9 cellular contexts compared by ENCODE assay signal in the genomic region with DNA sequence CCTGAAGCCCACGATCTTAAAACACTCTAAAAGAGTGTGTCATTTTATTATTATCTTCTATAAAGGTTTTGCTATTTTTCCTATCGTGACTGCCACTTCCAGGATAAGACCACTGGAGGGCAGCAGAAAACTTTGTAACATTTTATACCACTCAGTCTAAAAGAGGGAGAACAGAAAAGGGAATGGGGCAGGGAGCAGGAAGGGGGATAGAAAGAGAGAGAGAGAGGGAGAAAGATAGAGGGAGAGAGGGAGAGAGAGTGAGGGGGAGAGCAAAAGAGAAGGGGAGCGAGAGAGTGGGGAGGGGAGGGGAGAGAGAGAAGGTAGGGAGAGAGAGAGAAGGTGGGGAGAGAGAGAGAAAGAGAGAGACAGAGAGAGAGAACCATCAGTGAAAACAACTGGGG. TPM values are rescaled to one million over a fixed set of nuclear protein-coding genes. Genes with fewer than 3 reads are reported as not detected.
DNase-seq lines count a peak whose midpoint lies in the region; ATAC-seq and FAIRE-seq lines count a peak whose summit lies in the region.
"Had no signal": no experiment of that assay in that cellular context is flagged by ENCODE, and none has a peak within 500 bp of the region (broad histone marks: within the 10 kb centered on the region; RNA-seq: fewer than 3 reads in every experiment).

No MANE protein-coding gene starts in this region.

- DNase-seq in Right ventricle myocardium inferior (ENCODE audit: missing footprints) (no peak), cardiac septum (ENCODE audit: low spot score) (no peak), LHCN-M2 (ENCODE audit: low read depth) (peak; percentile 60), SKM-1 treated with dmso at 0.1 percent for 144 hours (lab: John Stamatoyannopoulos, UW; ENCODE audit: unreplicated experiment) (peak; percentile 16), T47D (ENCODE audit: low read depth in 1 of 2, low spot score in 1 of 2) (peak; percentile 4 to 66)
- peak; percentile 8 for DNase-seq in stimulated activated CD4-positive, alpha-beta T cell treated with anti-CD3 and anti-CD28 coated beads, Interleukin-4, amount 100 ng/mL, for 1 hour

- intact Hi-C loops in Right ventricle myocardium inferior (cut with DNase I) (loop anchor here (1.0 to 10.0 kb wide), 3 partner anchors 119 to 429 kb away; a partner anchor contains a TSS), cardiac septum (cut with DNase I) (loop anchor here (5.0 to 10.0 kb wide), 4 partner anchors 107 to 429 kb away; no protein-coding TSS in a partner anchor)

- ATAC-seq in Right ventricle myocardium inferior, result peak; percentile 47
- ATAC-seq in GM21786 (IDR thresholded peaks at IDR 0.05; ENCODE audit: unreplicated experiment), result no peak

- in situ Hi-C loops in T47D (cut with HindIII; ENCODE audit: low pct_unique_long_range_greater_than_20kb, low sequenced_read_pairs), result no loop called here

- peak; percentile 92 for FAIRE-seq in islet of Langerhans (lab: Jason Lieb, UNC)

RNA-seq across cellular contexts. Expression of a gene that starts 2.0 kb away (rescaled TPM):
- total RNA-seq in Right ventricle myocardium inferior, result 5.6 TPM
- total RNA-seq in cardiac septum, result 1.9 TPM
- not detected in 2 replicates for total RNA-seq in LHCN-M2 (2014; rRNA removed)
- polyA plus RNA-seq in LHCN-M2 (2012), result not detected
- total RNA-seq: mononuclear cell had no signal

RNA-seq across cellular contexts. Expression of a gene that starts 31.4 kb away (rescaled TPM):
- total RNA-seq in Right ventricle myocardium inferior, result 0.30 TPM
- total RNA-seq in cardiac septum, result not detected
- not detected in 2 replicates for total RNA-seq in LHCN-M2 (2014; rRNA removed)
- polyA plus RNA-seq in LHCN-M2 (2012), result 0.05 TPM
- total RNA-seq: mononuclear cell had no signal

RNA-seq across cellular contexts. Expression of a gene that starts 40.3 kb away (rescaled TPM):
- 369 TPM for total RNA-seq in Right ventricle myocardium inferior
- 677 TPM for total RNA-seq in cardiac septum
- not detected in 2 replicates for total RNA-seq in LHCN-M2 (2014; rRNA removed)
- not detected for polyA plus RNA-seq in LHCN-M2 (2012)

RNA-seq across cellular contexts. Expression of a gene that starts 41.9 kb away (rescaled TPM):
- total RNA-seq in Right ventricle myocardium inferior (2.0 TPM), cardiac septum (2.5 TPM), LHCN-M2 (2014; rRNA removed) (1.5 and 3.2 TPM in 2 replicates)
- 0.68 TPM for polyA plus RNA-seq in LHCN-M2 (2012)

RNA-seq across cellular contexts. Expression of a gene that starts 42.1 kb away (rescaled TPM):
- total RNA-seq in Right ventricle myocardium inferior (48.0 TPM), cardiac septum (51.7 TPM), LHCN-M2 (2014; rRNA removed) (20.3 and 23.4 TPM in 2 replicates)
- polyA plus RNA-seq in LHCN-M2 (2012), result 22.9 TPM

Comparison
In these comparisons a context has a peak if more than half of its experiments do, and no peak if none do; other contexts are left out.
1. DNase-seq: peak in LHCN-M2 (single experiment), SKM-1 treated with dmso at 0.1 percent for 144 hours (single experiment), T47D (2 of 2) and stimulated activated CD4-positive, alpha-beta T cell treated with anti-CD3 and anti-CD28 coated beads, Interleukin-4, amount 100 ng/mL, for 1 hour (single experiment); none in Right ventricle myocardium inferior (single experiment) and cardiac septum (single experiment).
2. RNA of a gene that starts 40.3 kb away (total RNA-seq): 677 TPM in cardiac septum (single experiment) and 369 TPM in Right ventricle myocardium inferior (single experiment); not detected in LHCN-M2; every median in the first group is over 100 times any median in the second.